In the genomic region with DNA sequence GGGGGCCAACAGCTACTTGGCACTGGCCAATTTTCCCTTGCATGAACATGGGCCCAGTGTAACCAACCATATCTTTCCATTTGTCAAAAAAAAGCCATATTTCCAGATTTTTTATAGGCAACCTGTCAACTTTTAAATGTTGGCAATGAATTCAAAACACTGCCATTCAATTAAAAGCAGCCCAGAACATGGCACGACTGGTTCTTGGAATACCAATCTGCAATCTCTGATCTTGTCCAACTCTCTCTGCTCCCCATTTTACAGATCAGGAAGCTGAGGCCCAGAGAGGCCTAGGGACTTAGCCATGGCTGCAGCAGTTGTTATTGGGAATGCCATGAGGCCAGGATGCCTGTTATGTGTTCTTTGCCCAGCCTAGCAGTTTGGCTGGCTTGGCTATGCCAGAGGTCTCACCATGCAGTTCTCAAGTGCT, we compare ENCODE assay signal across 20 cellular contexts. TPM values are rescaled to one million over a fixed set of nuclear protein-coding genes. Genes with fewer than 3 reads are reported as not detected.
DNase-seq lines count a peak whose midpoint lies in the region; ATAC-seq, FAIRE-seq and TF ChIP-seq lines count a peak whose summit lies in the region.
"Had no signal": no experiment of that assay in that cellular context is flagged by ENCODE, and none has a peak within 500 bp of the region (broad histone marks: within the 10 kb centered on the region; RNA-seq: fewer than 3 reads in every experiment).

No MANE protein-coding gene starts in this region.

- H3K79me1 ChIP-seq in H1 (ENCODE audit: low read depth, low read length): no peaks in the 10 kb centered on the region
- H3K79me1 ChIP-seq in neuronal stem cell (ENCODE audit: low read depth, low read length): no peaks in the 10 kb centered on the region

- H3K4me3 ChIP-seq in Caco-2 (ENCODE audit: low read depth, low read length) (no peak overlapping the region), MG63 (no peak overlapping the region), H1 (ENCODE audit: extremely low read depth in 1 of 4, insufficient read depth in 2 of 4, low read depth in 3 of 4, low read length in 4 of 4) (no peak overlapping the region), neuronal stem cell (ENCODE audit: low read length in 2 of 2) (no peak overlapping the region), breast epithelium (no peak overlapping the region)

- H2BK15ac ChIP-seq in H1 (ENCODE audit: low read length) (no peak overlapping the region), neuronal stem cell (ENCODE audit: low read length) (no peak overlapping the region)

- H3K27me3 ChIP-seq in Caco-2 (replicated peaks; ENCODE audit: control insufficient read depth, insufficient read depth, low read length): no peaks in the 10 kb centered on the region
- no peaks in the 10 kb centered on the region for H3K27me3 ChIP-seq in MG63
- no peaks in the 10 kb centered on the region for H3K27me3 ChIP-seq in H1 (replicated peaks in 1 of 4; ENCODE audit: control insufficient read depth in 3 of 4, extremely low read depth in 1 of 4, insufficient read depth in 3 of 4, low read length in 3 of 4)
- H3K27me3 ChIP-seq in neuronal stem cell (ENCODE audit: control insufficient read depth in 3 of 3, insufficient read depth in 3 of 3, low read depth in 1 of 3, low read length in 3 of 3): peaks cover 0 to 4% (median 0%) of the 10 kb centered on the region in 3 experiments
- no peaks in the 10 kb centered on the region for H3K27me3 ChIP-seq in breast epithelium

- H4K91ac ChIP-seq in H1 (replicated peaks; ENCODE audit: insufficient read length, low read length) (no peak overlapping the region), neuronal stem cell (ENCODE audit: low read depth, low read length, poor library complexity) (no peak overlapping the region)

- peak overlapping the region; percentile 90 for H3K27ac Mint-ChIP-seq in Caco-2 (ENCODE audit: unreplicated experiment)
- H3K27ac Mint-ChIP-seq: CD8-positive, alpha-beta T cell; HFFc6 had no signal

- no peaks in the 10 kb centered on the region for H3K27me3 Mint-ChIP-seq in Caco-2 (ENCODE audit: insufficient read depth, unreplicated experiment)

- WGBS in H1 (ENCODE audit: extremely low coverage in 1 of 2, insufficient coverage in 1 of 2, insufficient read length in 1 of 2, insufficient replicate concordance in 2 of 2, low coverage in 1 of 2, low lambda C conversion rate in 2 of 2, missing lambda C conversion rate in 1 of 2), 2 experiments: 63% methylated on average over 1 of the region's 1 CpG; no CpG with 5 or more reads in 1 of the 2 experiments
- WGBS in neuronal stem cell (ENCODE audit: extremely low coverage in 2 of 2, insufficient read length in 2 of 2, insufficient replicate concordance in 1 of 2), 2 donors: no CpG with 5 or more reads among the region's 1 CpG

- peak overlapping the region; percentile 46 for H3K4me3 Mint-ChIP-seq in Caco-2 (ENCODE audit: unreplicated experiment)
- H3K4me3 Mint-ChIP-seq: CD8-positive, alpha-beta T cell; HFFc6 had no signal

- intact Hi-C loops in Caco-2 (cut with micrococcal nuclease; ENCODE audit: unreplicated experiment): no loop called here
- intact Hi-C loops in breast epithelium (cut with DNase I; ENCODE audit: low total_unique reads): no loop called here

- TF ChIP-seq POLR2A in H1 (IDR thresholded peaks at IDR 0.05; ENCODE audit: control extremely low read depth in 1 of 2, low read depth in 2 of 2, low read length in 2 of 2) (no peak), breast epithelium (IDR thresholded peaks at IDR 0.05) (no peak)

- FAIRE-seq in H1 (lab: Jason Lieb, UNC): no peak
- FAIRE-seq: GM19239 had no signal

- H3K4me1 Mint-ChIP-seq in Caco-2 (ENCODE audit: low read depth, unreplicated experiment): peaks cover 55% of the 10 kb centered on the region

- no peak for TF ChIP-seq RAD21 in H1 (IDR thresholded peaks at IDR 0.05 in 1 of 2, conservative IDR thresholded peaks at IDR 0.05 in 1 of 2; ENCODE audit: low read depth in 2 of 2, low read length in 2 of 2)

- no peaks in the 10 kb centered on the region for H3K79me2 ChIP-seq in H1 (ENCODE audit: control insufficient read depth in 1 of 2, insufficient read depth in 2 of 2, low read length in 2 of 2)

- H2BK12ac ChIP-seq in H1 (ENCODE audit: low read depth, low read length) (peak overlapping the region; percentile 75; the same call in 1 of the 2 replicates), neuronal stem cell (ENCODE audit: low read length) (no peak overlapping the region)

- no peak overlapping the region; the same call in 1 of the 2 replicates for H3K18ac ChIP-seq in H1 (ENCODE audit: extremely low read depth, low read length)
- no peak overlapping the region for H3K18ac ChIP-seq in neuronal stem cell (ENCODE audit: low read length)

- H4K8ac ChIP-seq in H1 (ENCODE audit: extremely low read depth, insufficient read depth, low read length): no peak overlapping the region
- no peak overlapping the region for H4K8ac ChIP-seq in neuronal stem cell (ENCODE audit: low read depth, low read length)

- no TSS peak for BruUV-seq in Caco-2 (replicated peaks; lab: Mats Ljungman, UMichigan)

- H3K4me2 ChIP-seq in H1 (ENCODE audit: insufficient read depth in 1 of 2, low read depth in 2 of 2, low read length in 2 of 2) (no peak overlapping the region), neuronal stem cell (ENCODE audit: insufficient read depth, low read length, poor library complexity, severe bottlenecking) (no peak overlapping the region)

- POLR2A ChIA-PET in Caco-2 (lab: Charles Lee) (interaction anchor here (0.6 to 2.7 kb wide), 8 partner anchors 51 to 309 kb away, joined by 3 to 46 read pairs (median 7); a partner anchor contains a TSS), H1 (lab: Charles Lee; ENCODE audit: partially characterized antibody) (interaction anchor here (0.6 to 1.2 kb wide), 3 partner anchors 18 to 132 kb away, joined by 3 read pairs; no protein-coding TSS in a partner anchor)

- TF ChIP-seq CTCF in Caco-2 (IDR thresholded peaks at IDR 0.05; ENCODE audit: insufficient read depth in 1 of 2, low read depth in 1 of 2, low read length in 1 of 2, severe bottlenecking in 1 of 2, unreplicated experiment in 1 of 2) (no peak), H1 (IDR thresholded peaks at IDR 0.05; ENCODE audit: control extremely low read depth in 1 of 3, insufficient read depth in 1 of 3, low read depth in 1 of 3, low read length in 3 of 3) (no peak), breast epithelium (IDR thresholded peaks at IDR 0.05) (no peak)

- H4K5ac ChIP-seq in H1 (ENCODE audit: insufficient read length, low read depth, low read length): no peak overlapping the region

- H3K56ac ChIP-seq in H1 (replicated peaks; ENCODE audit: insufficient read length, low read depth, low read length): no peak overlapping the region

- H3K4me1 ChIP-seq in Caco-2 (peaks cover 89% of the 10 kb centered on the region), H1 (replicated peaks in 1 of 4; ENCODE audit: control insufficient read depth in 3 of 4, insufficient read depth in 4 of 4, low read length in 3 of 4) (peaks cover 0 to 12% (median 8%) of the 10 kb centered on the region in 4 experiments; a peak in 6 of 7 replicates), neuronal stem cell (ENCODE audit: control insufficient read depth in 2 of 2, insufficient read depth in 1 of 2, low read depth in 1 of 2, low read length in 2 of 2) (peaks cover 3 to 13% of the 10 kb centered on the region in 2 donors), breast epithelium (peaks cover 0 to 7% of the 10 kb centered on the region in 2 donors)

- DNase-seq in Caco-2 (no peak), MG63 (peak; percentile 20), H1 (ENCODE audit: low read depth in 1 of 2, low spot score in 2 of 2) (no peak), neuronal stem cell (ENCODE audit: low spot score) (no peak), breast epithelium (ENCODE audit: low spot score in 2 of 2) (no peak)
- no peak for DNase-seq in activated T-cell treated with anti-CD3 and anti-CD28 coated beads, Interleukin-2, amount 50 U/mL, for 48 hours
- DNase-seq: 8988T; C1 segment of cervical spinal cord; CD8-positive, alpha-beta T cell; NCI-H2171 had no signal

- no peaks in the 10 kb centered on the region for H3K9me3 ChIP-seq in Caco-2
- no peaks in the 10 kb centered on the region for H3K9me3 ChIP-seq in MG63
- no peaks in the 10 kb centered on the region for H3K9me3 ChIP-seq in H1 (ENCODE audit: insufficient read depth in 2 of 2, low read depth in 1 of 2, low read length in 1 of 2)
- H3K9me3 ChIP-seq in neuronal stem cell (replicated peaks in 1 of 2; ENCODE audit: control insufficient read depth in 2 of 2, insufficient read depth in 1 of 2, low read depth in 1 of 2, low read length in 2 of 2): no peaks in the 10 kb centered on the region
- no peaks in the 10 kb centered on the region for H3K9me3 ChIP-seq in breast epithelium

- no peak overlapping the region for H2BK120ac ChIP-seq in H1 (replicated peaks; ENCODE audit: low read depth, low read length)
- peak overlapping the region; percentile 50 for H2BK120ac ChIP-seq in neuronal stem cell (ENCODE audit: low read depth, low read length)

- ATAC-seq in HG02763 (IDR thresholded peaks at IDR 0.05; ENCODE audit: unreplicated experiment) (no peak), GM18520 (IDR thresholded peaks at IDR 0.05; ENCODE audit: unreplicated experiment) (no peak)
- ATAC-seq: CD8-positive, alpha-beta T cell; SK-N-SH treated with all-trans-retinoic acid at 6 μM for 48 hours had no signal

- H3K23ac ChIP-seq in H1 (ENCODE audit: insufficient read length) (no peak overlapping the region), neuronal stem cell (ENCODE audit: low read depth, low read length, poor library complexity) (no peak overlapping the region)

- no peaks in the 10 kb centered on the region for H3K9me3 Mint-ChIP-seq in Caco-2 (ENCODE audit: unreplicated experiment)
- H3K9me3 Mint-ChIP-seq: CD8-positive, alpha-beta T cell; HFFc6 had no signal

- H2BK5ac ChIP-seq in H1 (ENCODE audit: low read depth, low read length) (peak overlapping the region; percentile 61; the same call in 1 of the 2 replicates), neuronal stem cell (ENCODE audit: low read length) (no peak overlapping the region)

- H2AK5ac ChIP-seq in H1 (ENCODE audit: low read depth, low read length) (no peak overlapping the region), neuronal stem cell (ENCODE audit: low read depth, low read length) (peak overlapping the region; percentile 58)

- H3K9ac ChIP-seq in H1 (replicated peaks in 1 of 4; ENCODE audit: extremely low read depth in 1 of 4, low read depth in 3 of 4, low read length in 3 of 4) (no peak overlapping the region), neuronal stem cell (ENCODE audit: low read depth, low read length, poor library complexity) (no peak overlapping the region)
- H3K9ac ChIP-seq: KMS-11 had no signal

- H3K14ac ChIP-seq in H1 (ENCODE audit: insufficient read length) (no peak overlapping the region), neuronal stem cell (ENCODE audit: low read length) (no peak overlapping the region)

- CTCF ChIA-PET in Caco-2 (lab: Charles Lee) (interaction anchor here (1.2 to 5.3 kb wide), 3 partner anchors 42 to 94 kb away, joined by 5 to 208 read pairs (median 6); no protein-coding TSS in a partner anchor), H1 (lab: Charles Lee; ENCODE audit: partially characterized antibody) (interaction anchor here (0.6 to 6.5 kb wide), 7 partner anchors 9 to 110 kb away, joined by 3 to 73 read pairs (median 3); a partner anchor contains a TSS)

- H3K23me2 ChIP-seq in H1 (ENCODE audit: low read depth, low read length): no peaks in the 10 kb centered on the region

- H3K4ac ChIP-seq in H1 (replicated peaks; ENCODE audit: insufficient read length, low read depth, low read length) (peak overlapping the region; percentile 39), neuronal stem cell (ENCODE audit: low read length) (no peak overlapping the region)

- peaks cover 39% of the 10 kb centered on the region for H3K36me3 Mint-ChIP-seq in Caco-2 (ENCODE audit: insufficient read depth, unreplicated experiment)
- H3K36me3 Mint-ChIP-seq: CD8-positive, alpha-beta T cell had no signal

- TF ChIP-seq EP300 in H1 (IDR thresholded peaks at IDR 0.05; ENCODE audit: borderline replicate concordance in 1 of 2, low read depth in 2 of 2, low read length in 2 of 2): no peak

- H3K36me3 ChIP-seq in Caco-2 (ENCODE audit: control insufficient read depth, insufficient read depth, low read length) (no peaks in the 10 kb centered on the region), MG63 (no peaks in the 10 kb centered on the region), H1 (ENCODE audit: control insufficient read depth in 2 of 4, insufficient read depth in 4 of 4, low read length in 3 of 4) (no peaks in the 10 kb centered on the region), neuronal stem cell (replicated peaks in 1 of 2; ENCODE audit: control insufficient read depth in 2 of 2, insufficient read depth in 2 of 2, low read length in 2 of 2) (no peaks in the 10 kb centered on the region), breast epithelium (no peaks in the 10 kb centered on the region)

- H4K20me1 ChIP-seq in H1 (replicated peaks in 1 of 2; ENCODE audit: control insufficient read depth in 1 of 2, insufficient read depth in 2 of 2, low read length in 2 of 2): no peaks in the 10 kb centered on the region

- H2AFZ ChIP-seq in H1 (ENCODE audit: low read length) (no peak overlapping the region), neuronal stem cell (ENCODE audit: low read length) (no peak overlapping the region)

- no peak overlapping the region for H2BK20ac ChIP-seq in H1 (ENCODE audit: low read length)

- H3K27ac ChIP-seq in H1 (ENCODE audit: low read depth, low read length) (no peak overlapping the region), neuronal stem cell (replicated peaks; ENCODE audit: low read length) (no peak overlapping the region), breast epithelium (no peak overlapping the region)
- H3K27ac ChIP-seq: HL-60, KMS-11 had no signal

RNA-seq across cellular contexts. Expression of a gene that starts 8.9 kb away (rescaled TPM):
- 0.72 and 1.7 TPM in 2 replicates for total RNA-seq in Caco-2 (2022)
- total RNA-seq in MG63 (2014; rRNA removed; shearing (Covaris generic); ENCODE audit: low replicate concordance): 1.1 TPM in 1 of 2 replicates, not detected in the other
- not detected in 2 replicates for total RNA-seq in H1 (2021; fragmentation: NEBNext Ultra II Directional; extraction: Animal tissue kit (Norgen Biotek cat#: 25700))
- polyA plus RNA-seq in H1 (2011; rRNA removed): 0.03 TPM in 1 of 2 replicates, not detected in the other
- not detected for polyA plus RNA-seq in H1 (2011; cell fraction: cytosol; rRNA removed)
- polyA plus RNA-seq in H1 (2011; cell fraction: nucleus; rRNA removed): 0.07 TPM
- polyA plus RNA-seq in H1 (2012, experiment 1 of 2): 0.11 to 0.12 TPM in 2 of 4 replicates, not detected in the others
- not detected for polyA plus RNA-seq in H1 (2012, experiment 2 of 2)
- polyA plus RNA-seq in H1 (2013, experiment 1 of 2): 0.04 TPM
- 0.11 TPM for polyA plus RNA-seq in H1 (2013, experiment 2 of 2)
- polyA minus RNA-seq in H1 (2011; rRNA and poly(A)+ RNA removed): not detected in 2 replicates
- polyA minus RNA-seq in H1 (2011; cell fraction: cytosol; rRNA and poly(A)+ RNA removed): not detected
- 0.20 TPM for polyA minus RNA-seq in H1 (2011; cell fraction: nucleus; rRNA and poly(A)+ RNA removed)
- polyA plus RNA-seq in neuronal stem cell (2013, experiment 1 of 2): 0.14 TPM
- 0.08 TPM for polyA plus RNA-seq in neuronal stem cell (2013, experiment 2 of 2)
- total RNA-seq in breast epithelium: 10 to 100 TPM in 2 of 3 donors, 1 to 10 TPM in 1; 2.6 to 11.0 (median 10.5) TPM
- total RNA-seq: Calu3, H7, HFFc6, HT-29 had no signal
